ENCODE assay signal across 22 cellular contexts in the genomic region with DNA sequence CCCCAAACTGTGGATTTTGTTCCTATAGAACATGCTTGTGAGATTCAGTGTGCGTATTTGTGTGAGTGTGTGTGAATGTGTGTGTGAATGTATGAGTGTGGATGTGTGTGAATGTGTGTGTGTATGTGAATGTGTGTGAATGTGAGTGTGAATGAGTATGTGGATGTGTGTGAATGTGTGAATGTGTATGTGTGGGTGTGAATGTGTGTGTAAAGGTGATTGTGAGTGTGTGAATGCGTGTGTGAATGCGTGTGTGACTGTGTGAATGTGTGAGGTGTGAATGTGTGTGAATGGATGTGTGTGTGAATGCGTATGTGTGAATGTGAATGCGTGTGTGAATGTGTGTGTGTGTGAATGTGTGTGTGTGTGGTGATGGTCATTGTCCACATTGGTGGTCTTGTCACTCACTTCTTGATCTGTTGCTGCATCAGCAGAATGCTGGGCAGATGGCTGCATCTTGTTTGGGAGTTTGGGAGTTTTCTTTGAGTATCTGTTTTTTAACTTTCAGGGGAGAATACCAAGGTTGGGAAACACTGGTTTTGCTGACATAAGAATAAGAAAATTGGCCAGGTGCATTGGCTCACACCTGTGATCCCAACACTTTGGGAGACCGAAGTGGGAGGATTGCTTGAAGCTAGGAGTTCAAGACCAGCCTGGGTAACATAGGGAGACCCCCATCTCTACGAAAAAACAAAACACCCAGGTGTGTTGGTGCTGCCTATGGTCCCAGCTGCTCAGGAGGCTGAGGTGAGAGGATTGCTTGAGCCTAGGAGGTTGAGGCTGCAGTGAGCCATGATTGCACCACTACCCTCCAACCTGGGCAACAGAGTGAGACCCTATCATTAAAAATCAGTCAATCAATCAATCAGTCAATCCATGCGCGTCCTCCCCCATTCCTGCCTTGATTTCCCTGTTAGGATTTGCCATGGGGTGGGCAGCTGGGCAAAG. TPM values are rescaled to one million over a fixed set of nuclear protein-coding genes. Genes with fewer than 3 reads are reported as not detected.
DNase-seq lines count a peak whose midpoint lies in the region; ATAC-seq, FAIRE-seq and TF ChIP-seq lines count a peak whose summit lies in the region.
"Had no signal": no experiment of that assay in that cellular context is flagged by ENCODE, and none has a peak within 500 bp of the region (broad histone marks: within the 10 kb centered on the region; RNA-seq: fewer than 3 reads in every experiment).

No MANE protein-coding gene starts in this region.

- no peak for TF ChIP-seq POLR2A in HepG2 (IDR thresholded peaks at IDR 0.05; ENCODE audit: insufficient read depth in 1 of 2, low read depth in 2 of 2, low read length in 2 of 2)
- no peak for TF ChIP-seq POLR2A in right lobe of liver (IDR thresholded peaks at IDR 0.05)

- H3K36me3 ChIP-seq in HepG2 (replicated peaks in 1 of 2; ENCODE audit: control insufficient read depth in 1 of 2, insufficient read depth in 2 of 2, low read length in 2 of 2) (no peaks in the 10 kb centered on the region; a peak in 1 of 5 replicates), right lobe of liver (no peaks in the 10 kb centered on the region), bronchial epithelial cell (ENCODE audit: control insufficient read depth, insufficient read depth, low read length) (no peaks in the 10 kb centered on the region), muscle layer of duodenum (ENCODE audit: control insufficient read depth in 1 of 2, insufficient read depth in 2 of 2, low read length in 2 of 2) (no peaks in the 10 kb centered on the region)
- H3K36me3 ChIP-seq: adrenal gland, neutrophil had no signal

- ATAC-seq in HepG2 (no peak), right lobe of liver (no peak)

- H3K4me3 ChIP-seq in HepG2 (replicated peaks in 1 of 3; ENCODE audit: insufficient read depth in 1 of 3, low read depth in 2 of 3, low read length in 3 of 3) = no peak overlapping the region
- H3K4me3 ChIP-seq in right lobe of liver = no peak overlapping the region
- H3K4me3 ChIP-seq in bronchial epithelial cell (ENCODE audit: low read depth, low read length) = no peak overlapping the region
- H3K4me3 ChIP-seq in muscle layer of duodenum (ENCODE audit: low read depth in 1 of 2, low read length in 2 of 2) = no peak overlapping the region
- H3K4me3 ChIP-seq in foreskin fibroblast (ENCODE audit: low read depth in 1 of 2, low read length in 2 of 2) = no peak overlapping the region
- H3K4me3 ChIP-seq: adrenal gland had no signal

- TF ChIP-seq RAD21 in HepG2 (CRISPR knock-in tag; IDR thresholded peaks at IDR 0.05) = no peak

- no peak for FAIRE-seq in HepG2 (lab: Jason Lieb, UNC)
- peak; percentile 86 for FAIRE-seq in bronchial epithelial cell (lab: Jason Lieb, UNC)
- FAIRE-seq: A204.1 had no signal

- no peak overlapping the region for H2AFZ ChIP-seq in HepG2 (ENCODE audit: low read length)

- DNase-seq in HepG2 (ENCODE audit: low spot score) (no peak), right lobe of liver (no peak), bronchial epithelial cell (ENCODE audit: low read depth) (no peak), foreskin fibroblast (no peak), activated gamma-delta T cell treated with Interleukin-2 at 50 U/mL for 16 hours (no peak), GF-D8 (lab: John Stamatoyannopoulos, UW) (no peak)
- DNase-seq in effector CD4-positive, alpha-beta T cell = no peak
- DNase-seq: activated CD4-positive, alpha-beta T cell treated with anti-CD3 and anti-CD28 coated beads for 1 hour; activated naive CD4-positive, alpha-beta T cell; activated T-cell treated with anti-CD3 and anti-CD28 coated beads, Interleukin-2, amount 50 U/mL, for 1 hour; DND-41; GOT3; KBM-7; NCI-H187; Right ventricle myocardium superior; stimulated activated CD4-positive, alpha-beta T cell treated with anti-CD3 and anti-CD28 coated beads, Interleukin-4, amount 100 ng/mL, for 24 hours; stimulated activated naive CD4-positive, alpha-beta T cell treated with Interleukin-2 at 50 U/mL for 16 hours had no signal

- H3K79me2 ChIP-seq in HepG2 (ENCODE audit: insufficient read depth, low read length) = peaks cover 91% of the 10 kb centered on the region

- TF ChIP-seq EP300 in HepG2 (IDR thresholded peaks at IDR 0.05; ENCODE audit: low read depth in 2 of 2, low read length in 2 of 2) (no peak), HepG2 (CRISPR knock-in tag; IDR thresholded peaks at IDR 0.05; ENCODE audit: borderline replicate concordance) (no peak)

- H3K9me3 ChIP-seq in HepG2 (ENCODE audit: low read length) (no peaks in the 10 kb centered on the region), right lobe of liver (no peaks in the 10 kb centered on the region), muscle layer of duodenum (ENCODE audit: control insufficient read depth in 1 of 2, low read length in 2 of 2) (no peaks in the 10 kb centered on the region)
- H3K9me3 ChIP-seq: adrenal gland, neutrophil had no signal

- H3K4me1 ChIP-seq in HepG2 (ENCODE audit: insufficient read depth, low read length) (peaks cover 71% of the 10 kb centered on the region), right lobe of liver (peaks cover 0 to 37% (median 7%) of the 10 kb centered on the region in 4 donors), muscle layer of duodenum (ENCODE audit: control insufficient read depth in 1 of 2, insufficient read depth in 2 of 2, low read length in 2 of 2) (no peaks in the 10 kb centered on the region)
- H3K4me1 ChIP-seq: foreskin keratinocyte had no signal

- H3K27me3 ChIP-seq in HepG2 (ENCODE audit: control insufficient read depth in 1 of 2, insufficient read depth in 2 of 2, low read length in 2 of 2) (no peaks in the 10 kb centered on the region), right lobe of liver (no peaks in the 10 kb centered on the region), bronchial epithelial cell (ENCODE audit: control insufficient read depth, insufficient read depth, low read length) (no peaks in the 10 kb centered on the region), muscle layer of duodenum (ENCODE audit: low read depth, low read length) (no peaks in the 10 kb centered on the region)
- H3K27me3 ChIP-seq: adrenal gland, foreskin keratinocyte, neutrophil had no signal

- BruUV-seq in HepG2 (replicated peaks; lab: Mats Ljungman, UMichigan) = no TSS peak

- in situ Hi-C loops in HepG2 (cut with HindIII; ENCODE audit: extremely low pct_ligation_motif_present, low pct_unique_long_range_greater_than_20kb) = no loop called here

- 0 out of 2 replicates have a peak overlapping the region, but pooled peaks have one; percentile 15 for H3K9ac ChIP-seq in HepG2 (ENCODE audit: insufficient read depth, low read depth, low read length)

- CTCF ChIA-PET in HepG2 (lab: Yijun Ruan, JAX; ENCODE audit: low intra/inter-chr PET ratio, low total read pairs) = no interaction called here

- H3K4me2 ChIP-seq in HepG2 (ENCODE audit: low read depth, low read length) = peak overlapping the region; percentile 43

- H3K27ac ChIP-seq in HepG2 (ENCODE audit: extremely low read length, insufficient read depth, low read length) (peak overlapping the region; percentile 61), right lobe of liver (peak overlapping the region in 1 of 3 donors; percentile 8), muscle layer of duodenum (ENCODE audit: low read length) (peak overlapping the region; percentile 75)
- H3K27ac ChIP-seq: foreskin keratinocyte, neutrophil had no signal

- WGBS in HepG2 (ENCODE audit: low lambda C conversion rate) = 92% methylated on average over 9 of the region's 9 CpGs
- WGBS in right lobe of liver (ENCODE audit: insufficient coverage, low coverage, low lambda C conversion rate, missing lambda C conversion rate) = 73% methylated on average over 9 of the region's 9 CpGs

- H4K20me1 ChIP-seq in HepG2 (ENCODE audit: insufficient read depth, low read length) = peaks cover 8% of the 10 kb centered on the region; the same call in 1 of the 2 replicates

- POLR2A ChIA-PET in HepG2 (lab: Yijun Ruan, JAX) = no interaction called here

- intact Hi-C loops in HepG2 (cut with micrococcal nuclease; ENCODE audit: unreplicated experiment) = no loop called here
- intact Hi-C loops in right lobe of liver (cut with DNase I) = no loop called here

- TF ChIP-seq CTCF in HepG2 (CRISPR knock-in tag; IDR thresholded peaks at IDR 0.05) (no peak), right lobe of liver (IDR thresholded peaks at IDR 0.05) (no peak), bronchial epithelial cell (IDR thresholded peaks at IDR 0.05; ENCODE audit: insufficient read depth, low read length, severe bottlenecking) (no peak), foreskin fibroblast (IDR thresholded peaks at IDR 0.05; ENCODE audit: low read depth, low read length) (no peak)

TF ChIP-seq in HepG2, 621 proteins besides CTCF, POLR2A, EP300 and RAD21 (continues in another document):
- TF ChIP-seq JUNB (CRISPR knock-in tag; IDR thresholded peaks at IDR 0.05; ENCODE audit: borderline replicate concordance) (0 out of 2 replicates have a peak, but pooled peaks have one; percentile 44), MAFF (IDR thresholded peaks at IDR 0.05; ENCODE audit: low read depth, low read length) (peak; percentile 47)

RNA-seq across cellular contexts. Expression of a gene that starts 18.2 kb away (rescaled TPM):
- 21.2 and 21.3 TPM in 2 replicates for total RNA-seq in HepG2 (2016; rRNA removed; fragmentation: Illumina TruSeq; extraction: Trizol)
- 15.6 and 16.1 TPM in 2 replicates for total RNA-seq in HepG2 (2016; cell fraction: cytosol; rRNA removed; fragmentation: Illumina TruSeq; extraction: Trizol; ENCODE audit: low read depth)
- total RNA-seq in HepG2 (2016; cell fraction: insoluble cytoplasmic fraction; rRNA removed; fragmentation: Illumina TruSeq; extraction: Trizol) = 20.4 and 23.5 TPM in 2 replicates
- 27.1 and 28.5 TPM in 2 replicates for total RNA-seq in HepG2 (2016; cell fraction: membrane; rRNA removed; fragmentation: Illumina TruSeq; extraction: Trizol)
- 28.8 and 34.0 TPM in 2 replicates for total RNA-seq in HepG2 (2016; cell fraction: nucleus; rRNA removed; fragmentation: Illumina TruSeq; extraction: Trizol)
- polyA plus RNA-seq in HepG2 (2011; rRNA removed) = 27.5 and 32.7 TPM in 2 replicates
- 19.3 and 22.2 TPM in 2 replicates for polyA plus RNA-seq in HepG2 (2011; cell fraction: cytosol; rRNA removed)
- 33.7 and 43.0 TPM in 2 replicates for polyA plus RNA-seq in HepG2 (2011; cell fraction: nucleus; rRNA removed)
- 20.5 and 29.8 TPM in 2 replicates for polyA plus RNA-seq in HepG2 (2012)
- polyA plus RNA-seq in HepG2 (2016; cell fraction: cytosol; fragmentation: Illumina TruSeq; extraction: Trizol; ENCODE audit: low read depth) = 8.6 and 8.8 TPM in 2 replicates
- 21.8 and 25.4 TPM in 2 replicates for polyA plus RNA-seq in HepG2 (2016; cell fraction: insoluble cytoplasmic fraction; fragmentation: Illumina TruSeq; extraction: Trizol; ENCODE audit: low read depth)
- polyA plus RNA-seq in HepG2 (2016; cell fraction: membrane; fragmentation: Illumina TruSeq; extraction: Trizol; ENCODE audit: low read depth) = 26.9 and 28.8 TPM in 2 replicates
- polyA plus RNA-seq in HepG2 (2016; cell fraction: nucleus; fragmentation: Illumina TruSeq; extraction: Trizol; ENCODE audit: insufficient read depth, low read depth) = 22.6 and 25.2 TPM in 2 replicates
- 83.1 and 137 TPM in 2 replicates for polyA minus RNA-seq in HepG2 (2011; rRNA and poly(A)+ RNA removed; ENCODE audit: low replicate concordance)
- 22.7 and 29.5 TPM in 2 replicates for polyA minus RNA-seq in HepG2 (2011; cell fraction: cytosol; rRNA and poly(A)+ RNA removed)
- polyA minus RNA-seq in HepG2 (2011; cell fraction: nucleus; rRNA and poly(A)+ RNA removed) = 111 and 113 TPM in 2 replicates
- total RNA-seq in right lobe of liver = 10 to 100 TPM in 3 of 6 experiments, 1 to 10 TPM in 3; 8.1 to 11.2 (median 9.8) TPM
- 17.9 and 22.4 TPM in 2 replicates for total RNA-seq in bronchial epithelial cell
